In the genomic region with DNA sequence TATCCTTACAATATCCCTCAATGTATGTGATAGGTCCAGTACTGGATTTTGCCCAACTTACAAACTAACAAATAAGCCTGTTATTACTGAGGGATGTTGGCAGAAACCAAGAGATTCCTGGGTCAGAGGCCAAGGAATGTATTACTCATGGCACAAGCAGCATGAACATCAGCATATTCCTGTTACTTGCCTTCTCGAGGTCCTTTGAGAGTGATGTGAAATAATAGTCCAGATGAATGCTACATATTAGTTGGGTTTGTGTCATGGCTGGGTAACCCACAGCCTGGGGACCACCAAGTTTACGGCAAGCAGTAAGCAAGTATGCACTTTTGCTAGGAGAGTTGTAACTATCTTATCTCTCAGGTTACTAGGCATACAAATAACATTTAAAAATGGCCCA, we compare ENCODE assay signal across 16 cellular contexts.
DNase-seq lines count a peak whose midpoint lies in the region; TF ChIP-seq lines count a peak whose summit lies in the region.
"Had no signal": no experiment of that assay in that cellular context is flagged by ENCODE, and none has a peak within 500 bp of the region (broad histone marks: within the 10 kb centered on the region; RNA-seq: fewer than 3 reads in every experiment).

No MANE protein-coding gene starts in this region.

- peak overlapping the region; percentile 81 for H3K27ac ChIP-seq in mesenchymal stem cell (ENCODE audit: low read length, poor library complexity, severe bottlenecking)
- H3K27ac ChIP-seq: dorsolateral prefrontal cortex, heart right ventricle, parathyroid adenoma, VCaP had no signal

- no peak overlapping the region for H2BK5ac ChIP-seq in mesenchymal stem cell (ENCODE audit: low read depth, low read length, poor library complexity, severe bottlenecking)

- no peak overlapping the region for H3K4me2 ChIP-seq in mesenchymal stem cell (ENCODE audit: low read length, poor library complexity, severe bottlenecking)

- no peak overlapping the region for H3K14ac ChIP-seq in mesenchymal stem cell (ENCODE audit: low read length in 2 of 2)

- H3K9ac ChIP-seq in mesenchymal stem cell (ENCODE audit: low read length), result peak overlapping the region; percentile 64
- H3K9ac ChIP-seq: parathyroid adenoma had no signal

- no peak overlapping the region for H2AFZ ChIP-seq in mesenchymal stem cell (ENCODE audit: low read depth, low read length)
- H2AFZ ChIP-seq: parathyroid adenoma had no signal

- H4K8ac ChIP-seq in mesenchymal stem cell (ENCODE audit: low read length), result no peak overlapping the region

- H3K4me1 ChIP-seq in mesenchymal stem cell (ENCODE audit: control insufficient read depth, insufficient read depth, low read depth, low read length), result no peaks in the 10 kb centered on the region
- H3K4me1 ChIP-seq: heart right ventricle, parathyroid adenoma had no signal

- H2AK5ac ChIP-seq in mesenchymal stem cell (ENCODE audit: low read length, severe bottlenecking), result no peak overlapping the region

- H3K79me1 ChIP-seq in mesenchymal stem cell (replicated peaks; ENCODE audit: low read length, poor library complexity, severe bottlenecking), result no peaks in the 10 kb centered on the region

- H3K36me3 ChIP-seq in mesenchymal stem cell (ENCODE audit: control insufficient read depth in 1 of 2, insufficient read depth in 2 of 2, low read depth in 1 of 2, low read length in 2 of 2), result no peaks in the 10 kb centered on the region
- H3K36me3 ChIP-seq: heart right ventricle had no signal

- H2BK12ac ChIP-seq in mesenchymal stem cell (ENCODE audit: low read length in 2 of 2), result no peak overlapping the region

- no peak overlapping the region for H4K91ac ChIP-seq in mesenchymal stem cell (ENCODE audit: low read length)

- H3K27me3 ChIP-seq in mesenchymal stem cell (ENCODE audit: control insufficient read depth in 1 of 2, insufficient read depth in 1 of 2, low read length in 2 of 2), result no peaks in the 10 kb centered on the region
- H3K27me3 ChIP-seq: dorsolateral prefrontal cortex, heart right ventricle had no signal

- peaks cover 7% of the 10 kb centered on the region for H3K9me3 ChIP-seq in mesenchymal stem cell (ENCODE audit: control insufficient read depth, low read length)

- no peak overlapping the region for H2BK120ac ChIP-seq in mesenchymal stem cell (ENCODE audit: low read depth, low read length)

- H2BK15ac ChIP-seq in mesenchymal stem cell (ENCODE audit: low read depth, poor library complexity, severe bottlenecking), result no peak overlapping the region

- no peak overlapping the region for H3K4ac ChIP-seq in mesenchymal stem cell (ENCODE audit: low read depth in 1 of 2, low read length in 2 of 2)

- no peak overlapping the region for H3K4me3 ChIP-seq in AG10803 (ENCODE audit: low read length)
- no peak overlapping the region for H3K4me3 ChIP-seq in choroid plexus epithelial cell (ENCODE audit: low read depth, low read length)
- H3K4me3 ChIP-seq in mesenchymal stem cell (ENCODE audit: insufficient read depth in 1 of 2, low read depth in 1 of 2, low read length in 2 of 2), result no peak overlapping the region
- H3K4me3 ChIP-seq: dorsolateral prefrontal cortex, heart right ventricle had no signal

- H3K23ac ChIP-seq in mesenchymal stem cell (ENCODE audit: low read length in 2 of 2), result no peak overlapping the region

- WGBS in mesenchymal stem cell, result 18% methylated on average over 1 of the region's 2 CpGs

- TF ChIP-seq CTCF in AG10803 (conservative IDR thresholded peaks at IDR 0.05; ENCODE audit: low read length) (no peak), choroid plexus epithelial cell (conservative IDR thresholded peaks at IDR 0.05; ENCODE audit: low read depth, low read length) (no peak)

- peak overlapping the region in 1 of 2 experiments; percentile 5 for H3K18ac ChIP-seq in mesenchymal stem cell (ENCODE audit: low read depth in 1 of 2, low read length in 2 of 2)

- DNase-seq in AG10803 (ENCODE audit: low read depth) (peak; percentile 93), M059J (ENCODE audit: low read depth) (peak; percentile 75), choroid plexus epithelial cell (ENCODE audit: low read depth) (peak; percentile 95), mesenchymal stem cell (peak; percentile 70), ecto neural progenitor cell (ENCODE audit: low spot score) (no peak), NOMO-1 treated with dmso at 0.1 percent for 144 hours (lab: John Stamatoyannopoulos, UW; ENCODE audit: unreplicated experiment) (no peak), NCI-H345 (lab: John Stamatoyannopoulos, UW) (no peak)
- no peak for DNase-seq in activated effector memory CD4-positive, alpha-beta T cell treated with Interleukin-2 at 50 U/mL for 16 hours
- DNase-seq: activated naive CD8-positive, alpha-beta T cell treated with anti-CD3 and anti-CD28 coated beads for 36 hours; CD4-positive, alpha-beta memory T cell; dorsolateral prefrontal cortex; heart right ventricle; NCI-H1092; SIG-M5 had no signal

Comparison
In these comparisons a context has a peak if more than half of its experiments do, and no peak if none do; other contexts are left out.
1. DNase-seq: peak in AG10803 (single experiment), M059J (single experiment), choroid plexus epithelial cell (single experiment) and mesenchymal stem cell (single experiment); none in ecto neural progenitor cell (single experiment), activated effector memory CD4-positive, alpha-beta T cell treated with Interleukin-2 at 50 U/mL for 16 hours (single experiment), NOMO-1 treated with dmso at 0.1 percent for 144 hours (single experiment) and NCI-H345 (single experiment).